5 cellular contexts compared by ENCODE assay signal in genomic region chr2:220318037-220318436, GRCh38.
"Had no signal": no experiment of that assay in that cellular context is flagged by ENCODE, and none has a peak within 500 bp of the region (broad histone marks: within the 10 kb centered on the region; RNA-seq: fewer than 3 reads in every experiment).

No MANE protein-coding gene starts in this region.

- H2AFZ ChIP-seq: GM23338 had no signal

- H3K4me2 ChIP-seq: GM23338 had no signal

- DNase-seq: H9, HCEC 1CT, IMR-90 had no signal

- H3K4me3 ChIP-seq: GM23338, K562 had no signal

- ATAC-seq: GM23338, K562 had no signal
